ENCODE assay signal across 2 cellular contexts in the genomic region with DNA sequence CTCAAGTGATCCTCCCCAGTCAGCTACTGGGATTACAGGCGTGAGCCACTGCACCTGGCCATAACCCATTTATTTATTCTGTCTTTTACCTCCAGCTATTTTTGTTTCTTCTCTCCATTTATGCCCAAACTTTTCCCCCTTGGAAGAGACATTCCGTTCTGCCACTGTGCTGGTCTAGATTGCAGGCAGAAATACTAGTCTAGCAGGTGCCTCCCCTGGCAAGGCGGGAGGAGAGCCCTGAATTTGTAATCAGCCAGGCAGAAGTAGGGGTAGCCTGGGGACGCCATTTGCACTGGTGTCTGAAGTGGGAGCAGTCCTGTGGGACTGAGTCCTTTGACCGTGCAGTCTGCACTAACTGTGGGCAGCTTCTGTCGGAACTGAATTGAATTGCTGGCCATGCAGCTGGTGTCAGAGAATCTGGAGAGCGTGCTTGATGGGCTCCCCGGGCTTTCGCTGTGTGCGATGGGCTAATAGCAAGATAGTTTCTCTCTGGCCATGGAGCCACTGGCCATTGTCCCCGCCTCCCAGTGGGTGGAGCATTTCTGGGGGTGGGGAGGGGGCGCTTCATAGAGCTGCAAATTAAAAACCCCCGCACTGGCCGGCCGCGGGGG.
TF ChIP-seq lines count a peak whose summit lies in the region.

No MANE protein-coding gene starts in this region.

TF ChIP-seq in HEK293, 187 proteins besides CTCF, POLR2A, EP300 and RAD21:
- 0 out of 2 replicates have a peak, but pooled peaks have one; percentile 30 for TF ChIP-seq EGR2 (tag by site-specific recombination; IDR thresholded peaks at IDR 0.05; ENCODE audit: low read depth)
- TF ChIP-seq ZNF514 (tag by site-specific recombination; IDR thresholded peaks at IDR 0.05), result no peak

TF ChIP-seq in H1, 55 proteins besides CTCF, POLR2A, EP300 and RAD21:
- TF ChIP-seq JUND (IDR thresholded peaks at IDR 0.05; ENCODE audit: low read length) (no peak), RNF2 (IDR thresholded peaks at IDR 0.05; ENCODE audit: borderline replicate concordance, low read depth, low read length, missing control alignments, poor library complexity, severe bottlenecking) (no peak), CBX5 (IDR thresholded peaks at IDR 0.05; ENCODE audit: low read depth, low read length) (no peak), GTF2F1 (IDR thresholded peaks at IDR 0.05; ENCODE audit: borderline replicate concordance, low read depth, low read length) (no peak), POU5F1 (IDR thresholded peaks at IDR 0.05; ENCODE audit: low read depth, low read length) (no peak), CTBP2 (IDR thresholded peaks at IDR 0.05; ENCODE audit: borderline replicate concordance, insufficient read depth, insufficient read length, low read length) (no peak), TAF1 (IDR thresholded peaks at IDR 0.05; ENCODE audit: low read depth, low read length) (no peak)
TF ChIP-seq in H1: peak in this region for 0.
